Comparison of ENCODE assay signal across 23 cellular contexts in genomic region chr11:103888541-103888951, GRCh38.
DNase-seq lines count a peak whose midpoint lies in the region; ATAC-seq, FAIRE-seq and TF ChIP-seq lines count a peak whose summit lies in the region.
"Had no signal": no experiment of that assay in that cellular context is flagged by ENCODE, and none has a peak within 500 bp of the region (broad histone marks: within the 10 kb centered on the region; RNA-seq: fewer than 3 reads in every experiment).

No MANE protein-coding gene starts in this region.

- H2AK5ac ChIP-seq in mesendoderm (ENCODE audit: low read length) = no peak overlapping the region

- CTCF ChIA-PET in A549 (lab: Yijun Ruan, JAX) (no interaction called here), PC-3 (lab: Charles Lee) (no interaction called here)
- CTCF ChIA-PET in activated CD8-positive, alpha-beta T cell treated with anti-CD3 and anti-CD28 coated beads for 36 hours (lab: Charles Lee) = no interaction called here

- TF ChIP-seq CTCF in A549 (IDR thresholded peaks at IDR 0.05) (no peak), PC-3 (conservative IDR thresholded peaks at IDR 0.05; ENCODE audit: low read depth, low read length) (no peak)
- TF ChIP-seq CTCF in activated CD8-positive, alpha-beta T cell treated with anti-CD3 and anti-CD28 coated beads for 36 hours (IDR thresholded peaks at IDR 0.05) = no peak

- no peaks in the 10 kb centered on the region for H3F3A ChIP-seq in PC-3 (ENCODE audit: low read length, unreplicated experiment)

- H3K36me3 ChIP-seq in PC-3 (ENCODE audit: low read depth, low read length) (no peaks in the 10 kb centered on the region), mesendoderm (ENCODE audit: control insufficient read depth, insufficient read depth, low read length) (no peaks in the 10 kb centered on the region)
- H3K36me3 ChIP-seq: esophagus squamous epithelium, upper lobe of left lung had no signal

- no peak for TF ChIP-seq EP300 in A549 (IDR thresholded peaks at IDR 0.05)

- no peak overlapping the region for H3K18ac ChIP-seq in mesendoderm (ENCODE audit: low read length)

- H3K4me3 Mint-ChIP-seq in activated CD8-positive, alpha-beta T cell treated with anti-CD3 and anti-CD28 coated beads for 36 hours = no peak overlapping the region
- H3K4me3 Mint-ChIP-seq: naive thymus-derived CD8-positive, alpha-beta T cell had no signal

- H3K9me3 Mint-ChIP-seq in activated CD8-positive, alpha-beta T cell treated with anti-CD3 and anti-CD28 coated beads for 36 hours = peaks cover 11% of the 10 kb centered on the region

- TF ChIP-seq RAD21 in A549 (conservative IDR thresholded peaks at IDR 0.05 in 1 of 2, IDR thresholded peaks at IDR 0.05 in 1 of 2) = no peak

- DNase-seq in A549 (ENCODE audit: low read depth in 1 of 2, low spot score in 1 of 2) (peak in 1 of 2 experiments; percentile 19), PC-3 (peak; percentile 42), caudate nucleus (lab: John Stamatoyannopoulos, UW) (peak in 14 of 61 donors; percentile 5 to 52 (median 20)), mesendoderm (peak; percentile 74), amniotic stem cell (lab: John Stamatoyannopoulos, UW) (no peak), NCI-H2196 treated with DMSO at 0.1 percent for 48 hours (lab: John Stamatoyannopoulos, UW; ENCODE audit: unreplicated experiment) (no peak)
- no peak for DNase-seq in activated CD8-positive, alpha-beta T cell treated with anti-CD3 and anti-CD28 coated beads for 36 hours
- DNase-seq: activated CD4-positive, CD25-positive, alpha-beta regulatory T cell treated with anti-CD3 and anti-CD28 coated beads, Interleukin-2, amount 50 U/mL, for 72 hours; activated naive CD4-positive, alpha-beta T cell treated with Interleukin-2 at 50 U/mL for 16 hours; activated T-cell treated with anti-CD3 and anti-CD28 coated beads, Interleukin-2, amount 50 U/mL, for 48 hours; COR-L47; esophagus squamous epithelium; left cardiac atrium; mesenchymal stem cell; naive thymus-derived CD8-positive, alpha-beta T cell; NCI-H1436; NCI-H2171; NCI-H526 treated with DMSO at 0.1 percent for 48 hours; right cardiac atrium; upper lobe of left lung had no signal

- no peak for TF ChIP-seq POLR2A in A549 (IDR thresholded peaks at IDR 0.05; ENCODE audit: low read length)

- intact Hi-C loops in PC-3 (cut with micrococcal nuclease) = no loop called here
- intact Hi-C loops in activated CD8-positive, alpha-beta T cell treated with anti-CD3 and anti-CD28 coated beads for 36 hours (cut with micrococcal nuclease) = no loop called here

- peaks cover 15% of the 10 kb centered on the region for H3K4me1 ChIP-seq in A549
- no peaks in the 10 kb centered on the region for H3K4me1 ChIP-seq in PC-3 (ENCODE audit: insufficient read depth, low read length)
- H3K4me1 ChIP-seq in mesendoderm (ENCODE audit: control insufficient read depth, low read depth, low read length) = peaks cover 4% of the 10 kb centered on the region
- H3K4me1 ChIP-seq: esophagus squamous epithelium, upper lobe of left lung had no signal

- no peak overlapping the region for H4K5ac ChIP-seq in mesendoderm (ENCODE audit: low read length)

- no peak for ATAC-seq in A549
- ATAC-seq in PC-3 = no peak
- ATAC-seq in GM19467 (IDR thresholded peaks at IDR 0.05; ENCODE audit: unreplicated experiment) = no peak
- no peak for ATAC-seq in activated CD8-positive, alpha-beta T cell treated with anti-CD3 and anti-CD28 coated beads for 36 hours
- ATAC-seq: left cardiac atrium; naive thymus-derived CD8-positive, alpha-beta T cell; right cardiac atrium had no signal

- H3K79me1 ChIP-seq in mesendoderm (ENCODE audit: low read length) = no peaks in the 10 kb centered on the region

- H2BK120ac ChIP-seq in mesendoderm (ENCODE audit: low read depth, low read length) = no peak overlapping the region

- no peak overlapping the region for H3K9ac ChIP-seq in PC-3 (ENCODE audit: low read length)
- no peak overlapping the region for H3K9ac ChIP-seq in mesendoderm (ENCODE audit: low read length)

- no peak overlapping the region for H3K56ac ChIP-seq in mesendoderm (ENCODE audit: low read length)

- H3K27ac ChIP-seq in A549 (no peak overlapping the region), PC-3 (ENCODE audit: low read length) (no peak overlapping the region), caudate nucleus (ENCODE audit: low read depth, low read length) (peak overlapping the region; percentile 85), mesendoderm (ENCODE audit: low read depth, low read length) (no peak overlapping the region)
- H3K27ac ChIP-seq: esophagus squamous epithelium, upper lobe of left lung had no signal

- no peak overlapping the region for H3K27ac Mint-ChIP-seq in activated CD8-positive, alpha-beta T cell treated with anti-CD3 and anti-CD28 coated beads for 36 hours
- H3K27ac Mint-ChIP-seq: naive thymus-derived CD8-positive, alpha-beta T cell had no signal

- no peak for FAIRE-seq in A549 (lab: Jason Lieb, UNC)
- FAIRE-seq: A204.1, H54 had no signal

- H3K27me3 Mint-ChIP-seq in activated CD8-positive, alpha-beta T cell treated with anti-CD3 and anti-CD28 coated beads for 36 hours = no peaks in the 10 kb centered on the region

- no peak overlapping the region for H2BK5ac ChIP-seq in mesendoderm (ENCODE audit: low read length)

- H4K20me1 ChIP-seq in PC-3 (ENCODE audit: low read length) = no peaks in the 10 kb centered on the region

- H3K9me2 ChIP-seq in PC-3 (replicated peaks; ENCODE audit: low read length) = 0 out of 2 replicates have a peak, but pooled peaks cover 4% of the 10 kb centered on the region

- H3K4me2 ChIP-seq in A549 (no peak overlapping the region), PC-3 (ENCODE audit: low read length) (no peak overlapping the region), mesendoderm (ENCODE audit: low read length) (no peak overlapping the region)

- no peak overlapping the region for H2BK15ac ChIP-seq in mesendoderm (replicated peaks; ENCODE audit: low read depth)

- POLR2A ChIA-PET in A549 (lab: Yijun Ruan, JAX) (no interaction called here), PC-3 (lab: Charles Lee; ENCODE audit: unreplicated experiment) (no interaction called here)
- POLR2A ChIA-PET in activated CD8-positive, alpha-beta T cell treated with anti-CD3 and anti-CD28 coated beads for 36 hours (lab: Charles Lee) = no interaction called here

- no peak overlapping the region for H3K4ac ChIP-seq in mesendoderm (ENCODE audit: low read depth, low read length)

- H3K79me2 ChIP-seq in PC-3 (ENCODE audit: low read length) (no peaks in the 10 kb centered on the region), mesendoderm (ENCODE audit: control insufficient read depth, insufficient read depth, low read length) (no peaks in the 10 kb centered on the region)

- no peak overlapping the region for H3K23ac ChIP-seq in mesendoderm (ENCODE audit: low read length)

- no peak overlapping the region for H4K8ac ChIP-seq in mesendoderm (ENCODE audit: low read depth, low read length)

- H3K27me3 ChIP-seq in PC-3 (ENCODE audit: low read length) (peaks cover 20% of the 10 kb centered on the region; the same call in 1 of the 2 replicates), mesendoderm (ENCODE audit: insufficient read depth, low read length, poor library complexity) (no peaks in the 10 kb centered on the region)
- H3K27me3 ChIP-seq: esophagus squamous epithelium, upper lobe of left lung had no signal

- no TSS peak for BruUV-seq in PC-3 (replicated peaks; lab: Mats Ljungman, UMichigan)

- H3K36me3 Mint-ChIP-seq in activated CD8-positive, alpha-beta T cell treated with anti-CD3 and anti-CD28 coated beads for 36 hours (ENCODE audit: low read depth) = no peaks in the 10 kb centered on the region
- H3K36me3 Mint-ChIP-seq: naive thymus-derived CD8-positive, alpha-beta T cell had no signal

- H3K9me3 ChIP-seq in A549 = peaks cover 8% of the 10 kb centered on the region; the same call in 2 of the 3 replicates
- no peaks in the 10 kb centered on the region for H3K9me3 ChIP-seq in PC-3 (ENCODE audit: low read length)

- H3K4me1 Mint-ChIP-seq in activated CD8-positive, alpha-beta T cell treated with anti-CD3 and anti-CD28 coated beads for 36 hours (ENCODE audit: low read depth) = no peaks in the 10 kb centered on the region
- H3K4me1 Mint-ChIP-seq: naive thymus-derived CD8-positive, alpha-beta T cell had no signal

- no peak overlapping the region for H2AFZ ChIP-seq in PC-3 (ENCODE audit: low read length)

- H3K4me3 ChIP-seq in A549 (no peak overlapping the region), PC-3 (ENCODE audit: low read length) (no peak overlapping the region), mesendoderm (ENCODE audit: low read length) (no peak overlapping the region)
- H3K4me3 ChIP-seq: esophagus squamous epithelium, upper lobe of left lung had no signal

TF ChIP-seq in A549, 52 proteins besides CTCF, POLR2A, EP300 and RAD21:
- TF ChIP-seq FOSL2 (IDR thresholded peaks at IDR 0.05) (no peak), FOSL2 (CRISPR knock-in tag; IDR thresholded peaks at IDR 0.05) (0 out of 2 replicates have a peak, but pooled peaks have one; percentile 13), NPAS2 (CRISPR knock-in tag; IDR thresholded peaks at IDR 0.05; ENCODE audit: borderline replicate concordance) (no peak), MAFK (IDR thresholded peaks at IDR 0.05; ENCODE audit: partially characterized antibody) (peak; percentile 16)

Comparison
In these comparisons a context has a peak if more than half of its experiments do, and no peak if none do; other contexts are left out.
1. DNase-seq: peak in PC-3 (single experiment) and mesendoderm (single experiment); none in amniotic stem cell (single experiment), activated CD8-positive, alpha-beta T cell treated with anti-CD3 and anti-CD28 coated beads for 36 hours (single experiment) and NCI-H2196 treated with DMSO at 0.1 percent for 48 hours (single experiment).